In genomic region chr1:235601087-235601486, GRCh38 we compare ENCODE assay signal across 8 cellular contexts. TPM values are rescaled to one million over a fixed set of nuclear protein-coding genes. Genes with fewer than 3 reads are reported as not detected.
A peak's percentile ranks its signal among the peaks of the same experiment; 100 is the strongest.
DNase-seq lines count a peak whose midpoint lies in the region; ATAC-seq and TF ChIP-seq lines count a peak whose summit lies in the region.
"Had no signal": no experiment of that assay in that cellular context is flagged by ENCODE, and none has a peak within 500 bp of the region (broad histone marks: within the 10 kb centered on the region; RNA-seq: fewer than 3 reads in every experiment).

No MANE protein-coding gene starts in this region.

- H2AFZ ChIP-seq in osteoblast (ENCODE audit: low read length) = no peak overlapping the region

- H3K79me2 ChIP-seq in osteoblast (ENCODE audit: insufficient read depth, low read length) = no peaks in the 10 kb centered on the region

- H3K4me3 ChIP-seq in astrocyte of the cerebellum (ENCODE audit: low read depth, low read length) (no peak overlapping the region), osteoblast (ENCODE audit: insufficient read depth, low read length) (no peak overlapping the region)

- no peaks in the 10 kb centered on the region for H3K9me3 ChIP-seq in osteoblast (ENCODE audit: low read depth, low read length)

- DNase-seq in G401 (ENCODE audit: low spot score) (peak; percentile 4), astrocyte of the cerebellum (ENCODE audit: low read depth) (no peak), osteoblast (ENCODE audit: insufficient read length, low spot score, missing footprints) (no peak), OCI-M2 (lab: John Stamatoyannopoulos, UW; ENCODE audit: unreplicated experiment) (no peak), NCI-H2081 (lab: John Stamatoyannopoulos, UW) (no peak)
- DNase-seq: activated B cell treated with CpG ODN at 0.5 μM for 24 hours had no signal

- H3K4me1 ChIP-seq in osteoblast (ENCODE audit: insufficient read depth, low read length) = no peaks in the 10 kb centered on the region

- H3K36me3 ChIP-seq in osteoblast (ENCODE audit: insufficient read depth, low read length) = no peaks in the 10 kb centered on the region

- TF ChIP-seq CTCF in LNCAP (IDR thresholded peaks at IDR 0.05) (peak; percentile 62; the same call in 1 of the 2 replicates), astrocyte of the cerebellum (IDR thresholded peaks at IDR 0.05; ENCODE audit: low read depth, low read length, missing control alignments) (peak; percentile 43), osteoblast (IDR thresholded peaks at IDR 0.05; ENCODE audit: extremely low read depth, low read depth, low read length) (peak; percentile 66)

- in situ Hi-C loops in G401 (cut with HindIII; ENCODE audit: low sequenced_read_pairs) = no loop called here
- in situ Hi-C loops in astrocyte of the cerebellum (cut with HindIII; ENCODE audit: low sequenced_read_pairs) = no loop called here

- H4K20me1 ChIP-seq in osteoblast (ENCODE audit: insufficient read depth, low read length) = no peaks in the 10 kb centered on the region

- H3K27ac ChIP-seq in osteoblast (ENCODE audit: low read depth, low read length) = no peak overlapping the region

- ATAC-seq in HG03378 (IDR thresholded peaks at IDR 0.05; ENCODE audit: unreplicated experiment) = no peak

- no peak overlapping the region for H3K4me2 ChIP-seq in osteoblast (ENCODE audit: insufficient read depth, low read length)

- no peaks in the 10 kb centered on the region for H3K27me3 ChIP-seq in osteoblast (ENCODE audit: insufficient read depth, low read length)

RNA-seq across cellular contexts. Expression of gene GNG4, which starts 48.5 kb away (rescaled TPM):
- total RNA-seq in G401 (2014; rRNA removed; shearing (Covaris generic)) = 3.4 and 7.5 TPM in 2 replicates
- under 0.01 and 0.29 TPM in 2 replicates for total RNA-seq in osteoblast
